Comparison of ENCODE assay signal across 24 cellular contexts in genomic region chr2:127255146-127255545, GRCh38. TPM values are rescaled to one million over a fixed set of nuclear protein-coding genes. Genes with fewer than 3 reads are reported as not detected.
DNase-seq lines count a peak whose midpoint lies in the region; ATAC-seq, FAIRE-seq and TF ChIP-seq lines count a peak whose summit lies in the region.
"Had no signal": no experiment of that assay in that cellular context is flagged by ENCODE, and none has a peak within 500 bp of the region (broad histone marks: within the 10 kb centered on the region; RNA-seq: fewer than 3 reads in every experiment).

No MANE protein-coding gene starts in this region.

- H3K4me3 Mint-ChIP-seq in central memory CD8-positive, alpha-beta T cell = no peak overlapping the region
- H3K4me3 Mint-ChIP-seq in naive thymus-derived CD8-positive, alpha-beta T cell = no peak overlapping the region
- H3K4me3 Mint-ChIP-seq: CD14-positive monocyte, immature natural killer cell had no signal

- H3K9me3 Mint-ChIP-seq in central memory CD8-positive, alpha-beta T cell = no peaks in the 10 kb centered on the region
- H3K9me3 Mint-ChIP-seq in naive thymus-derived CD8-positive, alpha-beta T cell = no peaks in the 10 kb centered on the region
- H3K9me3 Mint-ChIP-seq: immature natural killer cell had no signal

- CTCF ChIA-PET in A673 (lab: Charles Lee) = no interaction called here

- H3K18ac ChIP-seq in mesenchymal stem cell (ENCODE audit: low read depth in 1 of 2, low read length in 2 of 2) = no peak overlapping the region

- intact Hi-C loops in A673 (cut with micrococcal nuclease; ENCODE audit: unreplicated experiment) = no loop called here

- POLR2A ChIA-PET in A673 (lab: Charles Lee; ENCODE audit: low non-redundant PET) = no interaction called here
- POLR2A ChIA-PET in naive thymus-derived CD8-positive, alpha-beta T cell (lab: Charles Lee) = no interaction called here

- no peak overlapping the region for H2AK5ac ChIP-seq in mesenchymal stem cell (ENCODE audit: low read length, severe bottlenecking)

- ATAC-seq in central memory CD8-positive, alpha-beta T cell (replicated peaks; ENCODE audit: extremely low read depth, poor library complexity, severe bottlenecking) = no peak
- no peak for ATAC-seq in naive thymus-derived CD8-positive, alpha-beta T cell

- H3K4me1 ChIP-seq in A673 (ENCODE audit: insufficient read depth, low read length, poor library complexity, severe bottlenecking) = no peaks in the 10 kb centered on the region
- no peaks in the 10 kb centered on the region for H3K4me1 ChIP-seq in small intestine (ENCODE audit: control insufficient read depth in 2 of 2, insufficient read depth in 1 of 2, low read depth in 1 of 2, low read length in 1 of 2)
- H3K4me1 ChIP-seq in mesenchymal stem cell (ENCODE audit: control insufficient read depth, insufficient read depth, low read depth, low read length) = no peaks in the 10 kb centered on the region
- H3K4me1 ChIP-seq: colonic mucosa, right atrium auricular region had no signal

- no peak overlapping the region for H3K14ac ChIP-seq in mesenchymal stem cell (ENCODE audit: low read length in 2 of 2)

- no peak overlapping the region for H3K23ac ChIP-seq in mesenchymal stem cell (ENCODE audit: low read length in 2 of 2)

- H4K8ac ChIP-seq in mesenchymal stem cell (ENCODE audit: low read length) = no peak overlapping the region

- no peak overlapping the region for H2AFZ ChIP-seq in mesenchymal stem cell (ENCODE audit: low read depth, low read length)
- H2AFZ ChIP-seq: hepatocyte had no signal

- H3K4me3 ChIP-seq in A673 (ENCODE audit: low read depth, low read length, poor library complexity, severe bottlenecking) (no peak overlapping the region), small intestine (ENCODE audit: low read depth in 1 of 2, low read length in 2 of 2) (no peak overlapping the region), mesenchymal stem cell (ENCODE audit: insufficient read depth in 1 of 2, low read depth in 1 of 2, low read length in 2 of 2) (no peak overlapping the region), MG63 (no peak overlapping the region)
- H3K4me3 ChIP-seq: colonic mucosa, hepatocyte, right atrium auricular region, SK-N-MC had no signal

- H3K36me3 ChIP-seq in A673 (ENCODE audit: insufficient read depth, low read length, poor library complexity, severe bottlenecking) (peaks cover 34% of the 10 kb centered on the region), small intestine (ENCODE audit: control insufficient read depth in 2 of 2, insufficient read depth in 2 of 2, low read length in 2 of 2) (peaks cover 11 to 12% of the 10 kb centered on the region in 2 donors), mesenchymal stem cell (ENCODE audit: control insufficient read depth in 1 of 2, insufficient read depth in 2 of 2, low read depth in 1 of 2, low read length in 2 of 2) (peaks cover 35 to 45% of the 10 kb centered on the region in 2 experiments), MG63 (peaks cover 29% of the 10 kb centered on the region)

- H2BK15ac ChIP-seq in mesenchymal stem cell (ENCODE audit: low read depth, poor library complexity, severe bottlenecking) = no peak overlapping the region

- BruUV-seq in A673 (replicated peaks; lab: Mats Ljungman, UMichigan) = no TSS peak

- TF ChIP-seq CTCF in A673 (conservative IDR thresholded peaks at IDR 0.05; ENCODE audit: low read depth, low read length) = no peak

- H2BK12ac ChIP-seq in mesenchymal stem cell (ENCODE audit: low read length in 2 of 2) = no peak overlapping the region

- 63 to 78% (median 69%) methylated on average over 2 of the region's 2 CpGs for WGBS in small intestine, 3 donors
- WGBS in mesenchymal stem cell = 75% methylated on average over 2 of the region's 2 CpGs

- no peak overlapping the region for H2BK5ac ChIP-seq in mesenchymal stem cell (ENCODE audit: low read depth, low read length, poor library complexity, severe bottlenecking)

- no peak overlapping the region for H2BK120ac ChIP-seq in mesenchymal stem cell (ENCODE audit: low read depth, low read length)

- H3K36me3 Mint-ChIP-seq in central memory CD8-positive, alpha-beta T cell (ENCODE audit: insufficient read depth) = peaks cover 24% of the 10 kb centered on the region
- H3K36me3 Mint-ChIP-seq in naive thymus-derived CD8-positive, alpha-beta T cell = peaks cover 4 to 68% (median 37%) of the 10 kb centered on the region in 3 donors

- H4K91ac ChIP-seq in mesenchymal stem cell (ENCODE audit: low read length) = no peak overlapping the region

- H3K79me1 ChIP-seq in mesenchymal stem cell (replicated peaks; ENCODE audit: low read length, poor library complexity, severe bottlenecking) = peaks cover 1% of the 10 kb centered on the region

- no peaks in the 10 kb centered on the region for H3K4me1 Mint-ChIP-seq in central memory CD8-positive, alpha-beta T cell
- peaks cover 2 to 20% (median 8%) of the 10 kb centered on the region in 4 donors for H3K4me1 Mint-ChIP-seq in naive thymus-derived CD8-positive, alpha-beta T cell
- H3K4me1 Mint-ChIP-seq: immature natural killer cell had no signal

- H3K27me3 ChIP-seq in A673 (replicated peaks; ENCODE audit: insufficient read depth, low read depth, low read length, poor library complexity) = no peaks in the 10 kb centered on the region
- no peaks in the 10 kb centered on the region for H3K27me3 ChIP-seq in small intestine (ENCODE audit: control insufficient read depth in 2 of 2, insufficient read depth in 2 of 2, low read length in 2 of 2)
- no peaks in the 10 kb centered on the region for H3K27me3 ChIP-seq in mesenchymal stem cell (ENCODE audit: control insufficient read depth in 1 of 2, insufficient read depth in 1 of 2, low read length in 2 of 2)
- no peaks in the 10 kb centered on the region for H3K27me3 ChIP-seq in MG63
- H3K27me3 ChIP-seq: colonic mucosa, hepatocyte, right atrium auricular region had no signal

- H3K9me3 ChIP-seq in A673 (ENCODE audit: low read depth, low read length, poor library complexity, severe bottlenecking) (no peaks in the 10 kb centered on the region), small intestine (ENCODE audit: control insufficient read depth, low read depth) (no peaks in the 10 kb centered on the region), mesenchymal stem cell (ENCODE audit: control insufficient read depth, low read length) (no peaks in the 10 kb centered on the region), MG63 (no peaks in the 10 kb centered on the region)
- H3K9me3 ChIP-seq: colonic mucosa, right atrium auricular region had no signal

- H3K4ac ChIP-seq in mesenchymal stem cell (ENCODE audit: low read depth in 1 of 2, low read length in 2 of 2) = no peak overlapping the region

- peak; percentile 33 for FAIRE-seq in GM19239 (lab: Jason Lieb, UNC)
- no peak for FAIRE-seq in small intestine (lab: Jason Lieb, UNC)
- FAIRE-seq in frontal cortex (lab: Jason Lieb, UNC) = no peak
- FAIRE-seq: GM18507, H1 had no signal

- no peak overlapping the region for H3K4me2 ChIP-seq in mesenchymal stem cell (ENCODE audit: low read length, poor library complexity, severe bottlenecking)
- H3K4me2 ChIP-seq: hepatocyte had no signal

- H3K27ac ChIP-seq in A673 (ENCODE audit: low read depth, low read length, poor library complexity, severe bottlenecking) (no peak overlapping the region), small intestine (ENCODE audit: low read depth in 1 of 2, low read length in 1 of 2) (no peak overlapping the region), mesenchymal stem cell (ENCODE audit: low read length, poor library complexity, severe bottlenecking) (no peak overlapping the region)
- H3K27ac ChIP-seq: colonic mucosa, hepatocyte, right atrium auricular region, SK-N-MC had no signal

- DNase-seq in A673 (ENCODE audit: low spot score) (peak; percentile 17), GM19239 (ENCODE audit: insufficient read length, low spot score) (no peak), small intestine (no peak), mesenchymal stem cell (no peak), frontal cortex (ENCODE audit: low spot score in 2 of 2) (no peak), MG63 (no peak)
- DNase-seq in central memory CD8-positive, alpha-beta T cell (ENCODE audit: low spot score in 2 of 2) = no peak
- DNase-seq in naive thymus-derived CD8-positive, alpha-beta T cell = no peak
- DNase-seq: activated CD4-positive, alpha-beta T cell treated with anti-CD3 and anti-CD28 coated beads, Interleukin-2, amount 50 U/mL, for 4 hours; activated CD8-positive, alpha-beta memory T cell treated with anti-CD3 and anti-CD28 coated beads, Interleukin-2, amount 50 U/mL, for 48 hours; activated effector memory CD4-positive, alpha-beta T cell treated with Interleukin-2 at 50 U/mL for 16 hours; colonic mucosa; immature natural killer cell; IMR-90; NCI-H1436 treated with DMSO at 0.1 percent for 48 hours; NCI-H2171 treated with DMSO at 0.1 percent for 48 hours; NCI-H524 treated with DMSO at 0.1 percent for 48 hours had no signal

- H3K9ac ChIP-seq in mesenchymal stem cell (ENCODE audit: low read length) = no peak overlapping the region

- H3K27ac Mint-ChIP-seq in central memory CD8-positive, alpha-beta T cell (ENCODE audit: low read depth) = peak overlapping the region; percentile 3
- peak overlapping the region in 7 of 10 donors; percentile 8 to 72 (median 54) for H3K27ac Mint-ChIP-seq in naive thymus-derived CD8-positive, alpha-beta T cell

- no peaks in the 10 kb centered on the region for H3K27me3 Mint-ChIP-seq in central memory CD8-positive, alpha-beta T cell
- H3K27me3 Mint-ChIP-seq in naive thymus-derived CD8-positive, alpha-beta T cell = no peaks in the 10 kb centered on the region

RNA-seq across cellular contexts. Expression of gene CYP27C1, which starts 35.0 kb away (rescaled TPM):
- 3.0 and 4.2 TPM in 2 replicates for total RNA-seq in A673 (2021)
- total RNA-seq in naive thymus-derived CD8-positive, alpha-beta T cell = not detected
- polyA plus RNA-seq in naive thymus-derived CD8-positive, alpha-beta T cell = not detected
- polyA plus RNA-seq in small intestine = under 1 TPM in 1 of 3 donors, not detected in 2; 0.24 TPM
- polyA plus RNA-seq in mesenchymal stem cell (2013, experiment 1 of 2) = 0.35 TPM
- 0.27 TPM for polyA plus RNA-seq in mesenchymal stem cell (2013, experiment 2 of 2)
- total RNA-seq in frontal cortex = 2.4 TPM
- not detected in 2 replicates for total RNA-seq in MG63 (2014; rRNA removed; shearing (Covaris generic); ENCODE audit: low replicate concordance)
- total RNA-seq: IMR-90; T-helper 2 cell treated with Interferon-gamma antibody and Interleukin-4, amounts not matched to agents 100 ng/mL and 5 ng/mL, for 36 hours had no signal
- polyA plus RNA-seq: CD14-positive monocyte, immature natural killer cell, IMR-90 had no signal

RNA-seq across cellular contexts. Expression of gene ERCC3, which starts 38.8 kb away (rescaled TPM):
- 69.5 and 70.2 TPM in 2 replicates for total RNA-seq in A673 (2021)
- total RNA-seq in naive thymus-derived CD8-positive, alpha-beta T cell = 10 to 100 TPM; 63.0 to 65.8 TPM
- polyA plus RNA-seq in naive thymus-derived CD8-positive, alpha-beta T cell = 10 to 100 TPM; 17.0 to 27.2 (median 20.3) TPM
- 10 to 100 TPM; 13.8 to 19.7 (median 16.1) TPM for polyA plus RNA-seq in small intestine
- polyA plus RNA-seq in mesenchymal stem cell (2013, experiment 1 of 2) = 21.1 TPM
- polyA plus RNA-seq in mesenchymal stem cell (2013, experiment 2 of 2) = 20.7 TPM
- total RNA-seq in frontal cortex = 46.1 TPM
- 21.4 and 35.1 TPM in 2 replicates for total RNA-seq in MG63 (2014; rRNA removed; shearing (Covaris generic); ENCODE audit: low replicate concordance)
